16 cellular contexts compared by ENCODE assay signal in the genomic region with DNA sequence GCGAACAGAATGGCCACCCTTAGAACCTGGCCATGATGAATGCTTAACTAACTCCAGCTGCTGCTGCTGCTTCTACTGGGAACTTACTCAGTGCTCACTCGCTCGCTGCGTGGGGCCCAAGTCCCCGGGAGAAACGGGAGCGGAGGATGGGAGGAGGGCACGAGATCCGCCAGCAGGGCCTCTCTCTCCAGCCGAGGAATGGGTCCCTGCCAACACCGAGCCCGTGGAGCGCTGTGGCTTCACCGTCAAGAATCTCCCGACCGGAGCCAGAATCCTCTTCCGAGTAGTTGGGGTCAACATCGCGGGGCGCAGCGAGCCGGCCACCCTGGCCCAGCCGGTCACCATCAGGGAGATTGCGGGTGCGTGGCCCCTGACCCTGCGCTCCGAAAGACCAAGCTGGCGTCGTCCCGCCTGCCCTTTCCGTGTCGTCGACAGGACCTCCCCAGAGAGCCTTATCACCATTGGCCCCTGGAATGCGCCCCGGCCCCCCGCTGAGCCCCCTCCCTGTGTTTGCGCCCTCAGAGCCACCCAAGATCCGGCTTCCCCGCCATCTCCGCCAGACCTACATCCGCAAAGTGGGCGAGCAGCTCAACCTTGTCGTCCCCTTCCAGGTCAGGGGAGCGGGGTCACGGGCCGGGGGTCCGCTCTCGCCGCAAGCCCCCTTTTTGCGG. TPM values are rescaled to one million over a fixed set of nuclear protein-coding genes. Genes with fewer than 3 reads are reported as not detected.
"Had no signal": no experiment of that assay in that cellular context is flagged by ENCODE, and none has a peak within 500 bp of the region (broad histone marks: within the 10 kb centered on the region; RNA-seq: fewer than 3 reads in every experiment).

No MANE protein-coding gene starts in this region.

- H3K9me3 ChIP-seq: adrenal gland, colonic mucosa, left lung, psoas muscle, suprapubic skin had no signal

- H3K27me3 ChIP-seq: colonic mucosa had no signal

- H3K4me1 ChIP-seq: adrenal gland, colonic mucosa, left lung, psoas muscle, suprapubic skin had no signal

- H3K4me3 ChIP-seq: adrenal gland, colonic mucosa, left lung, psoas muscle, suprapubic skin had no signal

- H3K27ac ChIP-seq: adrenal gland, colonic mucosa, left lung, psoas muscle, suprapubic skin had no signal

- DNase-seq: activated CD8-positive, alpha-beta T cell treated with anti-CD3 and anti-CD28 coated beads, Interleukin-2, amount 10 ng/mL, durations not matched to agents 7 days and 5 days; activated naive CD4-positive, alpha-beta T cell treated with anti-CD3 and anti-CD28 coated beads, Interleukin-2, amount 50 U/mL, for 16 hours; adrenal gland; colonic mucosa; effector CD8-positive, alpha-beta T cell; left lung; occipital lobe; psoas muscle; stimulated activated naive CD8-positive, alpha-beta T cell treated with anti-CD3 and anti-CD28 coated beads, Interleukin-15, Interleukin-2, amounts not matched to agents 100 U/mL and 50 U/mL, for 24 hours; T-helper 9 cell had no signal

- ATAC-seq: activated CD8-positive, alpha-beta T cell treated with anti-CD3 and anti-CD28 coated beads, Interleukin-2, amount 10 ng/mL, durations not matched to agents 7 days and 5 days; left lung; natural killer cell treated with Interleukin-12 subunit alpha and Interleukin-12 subunit beta and Interleukin-15 and Interleukin-18, amount 100 ng/mL, for 72 hours; psoas muscle; sciatic nerve; stimulated activated naive CD8-positive, alpha-beta T cell treated with anti-CD3 and anti-CD28 coated beads, Interleukin-15, Interleukin-2, amounts not matched to agents 100 U/mL and 50 U/mL, for 24 hours had no signal

- H3K36me3 ChIP-seq: adrenal gland, colonic mucosa, left lung, suprapubic skin had no signal

RNA-seq across cellular contexts. Expression of a gene that starts 18.1 kb away (rescaled TPM):
- total RNA-seq: fibroblast of villous mesenchyme had no signal

RNA-seq across cellular contexts. Expression of a gene that starts 25.8 kb away (rescaled TPM):
- total RNA-seq: activated CD8-positive, alpha-beta T cell treated with anti-CD3 and anti-CD28 coated beads, Interleukin-2, amount 10 ng/mL, durations not matched to agents 7 days and 5 days; cardiac septum; colonic mucosa; fibroblast of villous mesenchyme; mucosa of gallbladder; occipital lobe; sciatic nerve had no signal

RNA-seq across cellular contexts. Expression of a gene that starts 39.8 kb away (rescaled TPM):
- total RNA-seq: cardiac septum, fibroblast of villous mesenchyme, occipital lobe, suprapubic skin had no signal
